Comparison of ENCODE assay signal across 25 cellular contexts in genomic region chr9:79656127-79656526, GRCh38.
"Had no signal": no experiment of that assay in that cellular context is flagged by ENCODE, and none has a peak within 500 bp of the region (broad histone marks: within the 10 kb centered on the region; RNA-seq: fewer than 3 reads in every experiment).

No MANE protein-coding gene starts in this region.

- H3K27me3 Mint-ChIP-seq: effector memory CD8-positive, alpha-beta T cell; naive B cell; natural killer cell treated with Interleukin-12 subunit alpha and Interleukin-12 subunit beta and Interleukin-15 and Interleukin-18, amount 100 ng/mL, for 72 hours; stimulated activated naive B cell treated with anti-CD40 and anti-IgM and Interleukin-4, amounts not matched to agents 10 μg/mL and 1 μg/mL and 100 μg/mL, for 72 hours; stimulated activated naive CD8-positive, alpha-beta T cell treated with anti-CD3 and anti-CD28 coated beads, Interleukin-15, Interleukin-2, amounts not matched to agents 100 ng/mL and 50 ng/mL, for 24 hours had no signal

- H3K4me3 ChIP-seq: esophagus squamous epithelium, heart right ventricle, left lung, mucosa of descending colon, pancreas, right lobe of liver, thoracic aorta, tibial nerve, upper lobe of left lung had no signal

- H3K9me3 Mint-ChIP-seq: effector memory CD8-positive, alpha-beta T cell; mesothelial cell of epicardium; naive B cell; natural killer cell treated with Interleukin-12 subunit alpha and Interleukin-12 subunit beta and Interleukin-15 and Interleukin-18, amount 100 ng/mL, for 72 hours; neural crest cell; stimulated activated naive B cell treated with anti-CD40 and anti-IgM and Interleukin-4, amounts not matched to agents 10 μg/mL and 1 μg/mL and 100 μg/mL, for 72 hours; stimulated activated naive CD8-positive, alpha-beta T cell treated with anti-CD3 and anti-CD28 coated beads, Interleukin-15, Interleukin-2, amounts not matched to agents 100 ng/mL and 50 ng/mL, for 24 hours had no signal

- H3K4me3 Mint-ChIP-seq: effector memory CD8-positive, alpha-beta T cell; mesothelial cell of epicardium; naive B cell; natural killer cell treated with Interleukin-12 subunit alpha and Interleukin-12 subunit beta and Interleukin-15 and Interleukin-18, amount 100 ng/mL, for 72 hours; neural crest cell; stimulated activated naive B cell treated with anti-CD40 and anti-IgM and Interleukin-4, amounts not matched to agents 10 μg/mL and 1 μg/mL and 100 μg/mL, for 72 hours; stimulated activated naive CD8-positive, alpha-beta T cell treated with anti-CD3 and anti-CD28 coated beads, Interleukin-15, Interleukin-2, amounts not matched to agents 100 ng/mL and 50 ng/mL, for 24 hours had no signal

- DNase-seq: effector memory CD8-positive, alpha-beta T cell; erythroblast; esophagus squamous epithelium; foreskin melanocyte; glutamatergic neuron; heart right ventricle; hippocampal formation; left cardiac atrium; left lung; mucosa of descending colon; naive B cell; pancreas; right lobe of liver; small intestine; stimulated activated CD4-positive, alpha-beta T cell treated with anti-CD3 and anti-CD28 coated beads, Interleukin-15, amount 100 ng/mL, for 24 hours; stimulated activated CD4-positive, alpha-beta T cell treated with anti-CD3 and anti-CD28 coated beads, Interleukin-2, amount 100 ng/mL, for 48 hours; stimulated activated naive B cell treated with anti-CD40 and anti-IgM and Interleukin-4, amounts not matched to agents 10 μg/mL and 1 μg/mL and 100 μg/mL, for 72 hours; upper lobe of left lung had no signal

- H3K27ac Mint-ChIP-seq: mesothelial cell of epicardium; naive B cell; natural killer cell treated with Interleukin-12 subunit alpha and Interleukin-12 subunit beta and Interleukin-15 and Interleukin-18, amount 100 ng/mL, for 72 hours; stimulated activated naive B cell treated with anti-CD40 and anti-IgM and Interleukin-4, amounts not matched to agents 10 μg/mL and 1 μg/mL and 100 μg/mL, for 72 hours; stimulated activated naive CD8-positive, alpha-beta T cell treated with anti-CD3 and anti-CD28 coated beads, Interleukin-15, Interleukin-2, amounts not matched to agents 100 ng/mL and 50 ng/mL, for 24 hours had no signal

- ATAC-seq: effector memory CD8-positive, alpha-beta T cell; heart right ventricle; left cardiac atrium; left lung; mucosa of descending colon; natural killer cell treated with Interleukin-12 subunit alpha and Interleukin-12 subunit beta and Interleukin-15 and Interleukin-18, amount 100 ng/mL, for 72 hours; pancreas; right lobe of liver; stimulated activated naive B cell treated with anti-CD40 and anti-IgM and Interleukin-4, amounts not matched to agents 10 μg/mL and 1 μg/mL and 100 μg/mL, for 72 hours had no signal

- H3K27me3 ChIP-seq: esophagus squamous epithelium, heart right ventricle, left lung, neutrophil, pancreas, right lobe of liver, tibial nerve, upper lobe of left lung had no signal

- H3K36me3 ChIP-seq: pancreas, right lobe of liver, thoracic aorta had no signal

- H3K27ac ChIP-seq: esophagus squamous epithelium, heart right ventricle, left lung, pancreas, right lobe of liver, thoracic aorta, tibial nerve, upper lobe of left lung had no signal

- H3K9me3 ChIP-seq: esophagus squamous epithelium, heart right ventricle, left lung, mucosa of descending colon, neutrophil, pancreas, right lobe of liver, thoracic aorta, tibial nerve, upper lobe of left lung had no signal

- H3K4me1 ChIP-seq: esophagus squamous epithelium, pancreas, right lobe of liver, tibial nerve had no signal
